11 cellular contexts compared by ENCODE assay signal in the genomic region with DNA sequence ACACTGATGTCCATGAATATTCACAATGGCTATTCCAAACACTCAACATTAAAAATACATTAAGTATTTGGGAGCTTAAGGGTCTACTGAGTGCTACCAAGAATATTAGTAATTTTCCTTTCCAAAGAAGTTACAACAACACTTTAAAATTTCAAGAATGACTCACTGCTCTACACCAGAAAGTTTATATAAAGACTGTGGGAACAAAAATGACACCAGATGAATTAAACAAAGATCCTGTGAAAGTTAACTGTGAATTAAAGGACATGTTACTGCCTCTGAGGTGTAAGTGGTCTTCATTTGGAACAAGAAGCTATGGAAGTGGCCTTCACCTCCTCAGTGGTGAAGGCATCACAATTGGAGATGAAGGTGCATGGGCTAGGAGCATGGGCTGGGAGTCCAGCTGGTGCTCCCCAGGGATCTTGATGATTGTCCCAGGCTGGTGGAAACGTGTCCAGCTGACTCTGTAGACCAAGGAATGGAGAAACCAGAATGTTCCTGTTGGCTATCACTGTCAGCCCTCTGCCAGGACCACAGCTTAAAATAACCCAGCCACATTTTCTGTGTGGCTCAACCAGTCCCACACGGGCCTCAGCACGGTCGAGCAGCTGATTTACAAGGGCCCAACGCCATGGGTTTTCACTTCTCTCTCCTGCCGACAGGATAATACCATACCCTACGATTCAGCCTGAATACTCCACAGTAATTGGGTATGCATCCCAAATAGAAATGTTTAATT. TPM values are rescaled to one million over a fixed set of nuclear protein-coding genes. Genes with fewer than 3 reads are reported as not detected.
DNase-seq lines count a peak whose midpoint lies in the region; ATAC-seq and TF ChIP-seq lines count a peak whose summit lies in the region.
"Had no signal": no experiment of that assay in that cellular context is flagged by ENCODE, and none has a peak within 500 bp of the region (broad histone marks: within the 10 kb centered on the region; RNA-seq: fewer than 3 reads in every experiment).

No MANE protein-coding gene starts in this region.

- no peaks in the 10 kb centered on the region for H3K27me3 ChIP-seq in mesenchymal stem cell (ENCODE audit: control insufficient read depth in 1 of 2, insufficient read depth in 1 of 2, low read length in 2 of 2)
- no peaks in the 10 kb centered on the region for H3K27me3 ChIP-seq in transverse colon

- H3K27ac ChIP-seq in mesenchymal stem cell (ENCODE audit: low read length, poor library complexity, severe bottlenecking), result peak overlapping the region; percentile 39
- peak overlapping the region; percentile 68 to 75 (median 73) for H3K27ac ChIP-seq in transverse colon

- H3K9me3 ChIP-seq in mesenchymal stem cell (ENCODE audit: control insufficient read depth, low read length), result no peaks in the 10 kb centered on the region
- no peaks in the 10 kb centered on the region for H3K9me3 ChIP-seq in transverse colon

- peak overlapping the region; percentile 14 for H3K27ac Mint-ChIP-seq in activated CD8-positive, alpha-beta T cell treated with anti-CD3 and anti-CD28 coated beads for 36 hours
- H3K27ac Mint-ChIP-seq in activated CD8-positive, alpha-beta T cell treated with anti-CD3 and anti-CD28 coated beads, Interleukin-2, amount 10 ng/mL, durations not matched to agents 7 days and 5 days, result no peak overlapping the region
- H3K27ac Mint-ChIP-seq in chondrocyte (ENCODE audit: unreplicated experiment), result peak overlapping the region; percentile 98
- H3K27ac Mint-ChIP-seq: activated naive CD4-positive, alpha-beta T cell treated with anti-CD3 and anti-CD28 coated beads, Interleukin-2, amount 50 U/mL, for 24 hours had no signal

- H3K14ac ChIP-seq in mesenchymal stem cell (ENCODE audit: low read length in 2 of 2), result peak overlapping the region in 1 of 2 experiments; percentile 35

- DNase-seq in activated CD8-positive, alpha-beta T cell treated with anti-CD3 and anti-CD28 coated beads for 36 hours, result no peak
- DNase-seq in activated CD8-positive, alpha-beta T cell treated with anti-CD3 and anti-CD28 coated beads, Interleukin-2, amount 10 ng/mL, durations not matched to agents 7 days and 5 days, result no peak
- no peak for DNase-seq in chondrocyte (ENCODE audit: low spot score)
- peak; percentile 91 for DNase-seq in mesenchymal stem cell
- peak; percentile 23 for DNase-seq in transverse colon
- DNase-seq in iPS-NIHi11 (ENCODE audit: low spot score), result no peak
- DNase-seq: GOT3, NCI-H510A had no signal

- H3K4me1 Mint-ChIP-seq in activated CD8-positive, alpha-beta T cell treated with anti-CD3 and anti-CD28 coated beads for 36 hours (ENCODE audit: low read depth), result peaks cover 27% of the 10 kb centered on the region
- H3K4me1 Mint-ChIP-seq in activated CD8-positive, alpha-beta T cell treated with anti-CD3 and anti-CD28 coated beads, Interleukin-2, amount 10 ng/mL, durations not matched to agents 7 days and 5 days (ENCODE audit: low read depth), result peaks cover 4% of the 10 kb centered on the region
- peaks cover 39% of the 10 kb centered on the region for H3K4me1 Mint-ChIP-seq in chondrocyte (ENCODE audit: low read depth)

- no peak overlapping the region for H2AK5ac ChIP-seq in mesenchymal stem cell (ENCODE audit: low read length, severe bottlenecking)

- peak overlapping the region in 1 of 2 experiments; percentile 69 for H2BK12ac ChIP-seq in mesenchymal stem cell (ENCODE audit: low read length in 2 of 2)

- intact Hi-C loops in activated CD8-positive, alpha-beta T cell treated with anti-CD3 and anti-CD28 coated beads for 36 hours (cut with micrococcal nuclease), result no loop called here
- intact Hi-C loops in transverse colon (cut with DNase I; ENCODE audit: low total_unique reads), result no loop called here

- H3K36me3 Mint-ChIP-seq in activated CD8-positive, alpha-beta T cell treated with anti-CD3 and anti-CD28 coated beads for 36 hours (ENCODE audit: low read depth), result peaks cover 42% of the 10 kb centered on the region
- H3K36me3 Mint-ChIP-seq in activated CD8-positive, alpha-beta T cell treated with anti-CD3 and anti-CD28 coated beads, Interleukin-2, amount 10 ng/mL, durations not matched to agents 7 days and 5 days (ENCODE audit: low read depth), result peaks cover 50% of the 10 kb centered on the region
- peaks cover 29% of the 10 kb centered on the region for H3K36me3 Mint-ChIP-seq in chondrocyte (ENCODE audit: low read depth)

- POLR2A ChIA-PET in activated CD8-positive, alpha-beta T cell treated with anti-CD3 and anti-CD28 coated beads for 36 hours (lab: Charles Lee), result interaction anchor here (0.9 to 1.0 kb wide), 2 partner anchors 27 to 39 kb away, joined by 3 to 4 read pairs; no protein-coding TSS in a partner anchor
- POLR2A ChIA-PET in activated CD8-positive, alpha-beta T cell treated with anti-CD3 and anti-CD28 coated beads, Interleukin-2, amount 10 ng/mL, durations not matched to agents 7 days and 5 days (lab: Charles Lee), result no interaction called here

- in situ Hi-C loops in transverse colon (cut with MboI; ENCODE audit: low pct_ligation_motif_present in 1 of 4, low pct_unique_long_range_greater_than_20kb in 1 of 4, low sequenced_read_pairs in 3 of 4), result no loop called here

- no peak overlapping the region for H2AFZ ChIP-seq in mesenchymal stem cell (ENCODE audit: low read depth, low read length)

- no peak overlapping the region for H2BK5ac ChIP-seq in mesenchymal stem cell (ENCODE audit: low read depth, low read length, poor library complexity, severe bottlenecking)

- no peak for TF ChIP-seq POLR2A in transverse colon (IDR thresholded peaks at IDR 0.05)

- H3K9ac ChIP-seq in mesenchymal stem cell (ENCODE audit: low read length), result peak overlapping the region; percentile 68

- no peak for ATAC-seq in activated CD8-positive, alpha-beta T cell treated with anti-CD3 and anti-CD28 coated beads for 36 hours
- no peak for ATAC-seq in activated CD8-positive, alpha-beta T cell treated with anti-CD3 and anti-CD28 coated beads, Interleukin-2, amount 10 ng/mL, durations not matched to agents 7 days and 5 days
- ATAC-seq in HG03342 (IDR thresholded peaks at IDR 0.05; ENCODE audit: unreplicated experiment) (no peak), GM18519 (IDR thresholded peaks at IDR 0.05; ENCODE audit: low FRiP score, unreplicated experiment) (no peak)

- H3K18ac ChIP-seq in mesenchymal stem cell (ENCODE audit: low read depth in 1 of 2, low read length in 2 of 2), result peak overlapping the region; percentile 42 to 52

- peak overlapping the region; percentile 12 for H4K8ac ChIP-seq in mesenchymal stem cell (ENCODE audit: low read length)

- no peak for TF ChIP-seq CTCF in activated CD8-positive, alpha-beta T cell treated with anti-CD3 and anti-CD28 coated beads for 36 hours (IDR thresholded peaks at IDR 0.05)
- TF ChIP-seq CTCF in chondrocyte (IDR thresholded peaks at IDR 0.05) (no peak), transverse colon (IDR thresholded peaks at IDR 0.05) (peak in 1 of 5 experiments; percentile 12)

- peaks cover 18 to 54% of the 10 kb centered on the region in 2 experiments for H3K36me3 ChIP-seq in mesenchymal stem cell (ENCODE audit: control insufficient read depth in 1 of 2, insufficient read depth in 2 of 2, low read depth in 1 of 2, low read length in 2 of 2)
- H3K36me3 ChIP-seq in transverse colon, result peaks cover 0 to 26% (median 6%) of the 10 kb centered on the region in 4 donors

- no peak overlapping the region for H2BK120ac ChIP-seq in mesenchymal stem cell (ENCODE audit: low read depth, low read length)

- H3K79me1 ChIP-seq in mesenchymal stem cell (replicated peaks; ENCODE audit: low read length, poor library complexity, severe bottlenecking), result peaks cover 40% of the 10 kb centered on the region

- peak overlapping the region in 1 of 2 experiments; percentile 57 for H3K4ac ChIP-seq in mesenchymal stem cell (ENCODE audit: low read depth in 1 of 2, low read length in 2 of 2)

- peak; percentile 12 for TF ChIP-seq EP300 in transverse colon (IDR thresholded peaks at IDR 0.05; ENCODE audit: low read depth)

- H3K4me3 ChIP-seq in mesenchymal stem cell (ENCODE audit: insufficient read depth in 1 of 2, low read depth in 1 of 2, low read length in 2 of 2) (peak overlapping the region in 1 of 2 experiments; percentile 38), transverse colon (no peak overlapping the region)

- no peak overlapping the region for H2BK15ac ChIP-seq in mesenchymal stem cell (ENCODE audit: low read depth, poor library complexity, severe bottlenecking)

- no peak overlapping the region for H3K23ac ChIP-seq in mesenchymal stem cell (ENCODE audit: low read length in 2 of 2)

- H4K91ac ChIP-seq in mesenchymal stem cell (ENCODE audit: low read length), result no peak overlapping the region

- CTCF ChIA-PET in activated CD8-positive, alpha-beta T cell treated with anti-CD3 and anti-CD28 coated beads for 36 hours (lab: Charles Lee), result interaction anchor here (1.4 kb wide), 1 partner anchor 64 kb away, joined by 3 read pairs; no protein-coding TSS in a partner anchor
- CTCF ChIA-PET in activated CD8-positive, alpha-beta T cell treated with anti-CD3 and anti-CD28 coated beads, Interleukin-2, amount 10 ng/mL, durations not matched to agents 7 days and 5 days (lab: Charles Lee), result interaction anchor here (1.2 kb wide), 1 partner anchor 18 kb away, joined by 3 read pairs; no protein-coding TSS in a partner anchor

- H3K9me3 Mint-ChIP-seq in activated CD8-positive, alpha-beta T cell treated with anti-CD3 and anti-CD28 coated beads for 36 hours, result no peaks in the 10 kb centered on the region
- no peaks in the 10 kb centered on the region for H3K9me3 Mint-ChIP-seq in activated CD8-positive, alpha-beta T cell treated with anti-CD3 and anti-CD28 coated beads, Interleukin-2, amount 10 ng/mL, durations not matched to agents 7 days and 5 days (ENCODE audit: insufficient read depth)
- no peaks in the 10 kb centered on the region for H3K9me3 Mint-ChIP-seq in chondrocyte (ENCODE audit: low read depth)
- H3K9me3 Mint-ChIP-seq: activated naive CD4-positive, alpha-beta T cell treated with anti-CD3 and anti-CD28 coated beads, Interleukin-2, amount 50 U/mL, for 24 hours had no signal

- no peaks in the 10 kb centered on the region for H3K27me3 Mint-ChIP-seq in activated CD8-positive, alpha-beta T cell treated with anti-CD3 and anti-CD28 coated beads for 36 hours
- no peaks in the 10 kb centered on the region for H3K27me3 Mint-ChIP-seq in activated CD8-positive, alpha-beta T cell treated with anti-CD3 and anti-CD28 coated beads, Interleukin-2, amount 10 ng/mL, durations not matched to agents 7 days and 5 days (ENCODE audit: low read depth)
- no peaks in the 10 kb centered on the region for H3K27me3 Mint-ChIP-seq in chondrocyte (ENCODE audit: low read depth)
- H3K27me3 Mint-ChIP-seq: activated naive CD4-positive, alpha-beta T cell treated with anti-CD3 and anti-CD28 coated beads, Interleukin-2, amount 50 U/mL, for 24 hours had no signal

- H3K4me3 Mint-ChIP-seq in activated CD8-positive, alpha-beta T cell treated with anti-CD3 and anti-CD28 coated beads for 36 hours, result no peak overlapping the region
- H3K4me3 Mint-ChIP-seq in activated CD8-positive, alpha-beta T cell treated with anti-CD3 and anti-CD28 coated beads, Interleukin-2, amount 10 ng/mL, durations not matched to agents 7 days and 5 days, result no peak overlapping the region
- peak overlapping the region; percentile 22 for H3K4me3 Mint-ChIP-seq in chondrocyte (ENCODE audit: unreplicated experiment)
- H3K4me3 Mint-ChIP-seq: activated naive CD4-positive, alpha-beta T cell treated with anti-CD3 and anti-CD28 coated beads, Interleukin-2, amount 50 U/mL, for 24 hours had no signal

- H3K4me1 ChIP-seq in mesenchymal stem cell (ENCODE audit: control insufficient read depth, insufficient read depth, low read depth, low read length) (peaks cover 4% of the 10 kb centered on the region), transverse colon (peaks cover 0 to 26% (median 15%) of the 10 kb centered on the region in 4 donors)

- no peak overlapping the region for H3K4me2 ChIP-seq in mesenchymal stem cell (ENCODE audit: low read length, poor library complexity, severe bottlenecking)

- 57% methylated on average over 5 of the region's 7 CpGs for WGBS in mesenchymal stem cell
- 52 to 63% methylated on average over 7 of the region's 7 CpGs for WGBS in transverse colon (ENCODE audit: low coverage in 1 of 2), 2 donors

RNA-seq across cellular contexts. Expression of a gene that starts 28.8 kb away (rescaled TPM):
- 10 to 100 TPM; 17.7 to 19.5 TPM for total RNA-seq in activated CD8-positive, alpha-beta T cell treated with anti-CD3 and anti-CD28 coated beads for 36 hours
- 10 to 100 TPM; 30.2 to 30.7 TPM for total RNA-seq in activated CD8-positive, alpha-beta T cell treated with anti-CD3 and anti-CD28 coated beads, Interleukin-2, amount 10 ng/mL, durations not matched to agents 7 days and 5 days
- 16.4 to 22.1 TPM (median 18.8 TPM) in 3 replicates for total RNA-seq in chondrocyte
- polyA plus RNA-seq in mesenchymal stem cell (2013, experiment 1 of 2), result 16.7 TPM
- 17.5 TPM for polyA plus RNA-seq in mesenchymal stem cell (2013, experiment 2 of 2)
- total RNA-seq in transverse colon, result 10 to 100 TPM; 10.7 to 22.1 (median 15.4) TPM

RNA-seq across cellular contexts. Expression of a gene that starts 28.9 kb away (rescaled TPM):
- 10 to 100 TPM; 17.4 to 17.7 TPM for total RNA-seq in activated CD8-positive, alpha-beta T cell treated with anti-CD3 and anti-CD28 coated beads for 36 hours
- total RNA-seq in activated CD8-positive, alpha-beta T cell treated with anti-CD3 and anti-CD28 coated beads, Interleukin-2, amount 10 ng/mL, durations not matched to agents 7 days and 5 days, result 10 to 100 TPM; 17.2 to 17.5 TPM
- total RNA-seq in chondrocyte, result 7.9 to 11.7 TPM (median 8.4 TPM) in 3 replicates
- 2.5 TPM for polyA plus RNA-seq in mesenchymal stem cell (2013, experiment 1 of 2)
- polyA plus RNA-seq in mesenchymal stem cell (2013, experiment 2 of 2), result 2.6 TPM
- total RNA-seq in transverse colon, result 1 to 10 TPM; 2.6 to 6.5 (median 3.2) TPM

RNA-seq across cellular contexts. Expression of a gene that starts 38.6 kb away (rescaled TPM):
- 10 to 100 TPM; 30.7 to 32.1 TPM for total RNA-seq in activated CD8-positive, alpha-beta T cell treated with anti-CD3 and anti-CD28 coated beads for 36 hours
- 10 to 100 TPM; 32.4 to 39.9 TPM for total RNA-seq in activated CD8-positive, alpha-beta T cell treated with anti-CD3 and anti-CD28 coated beads, Interleukin-2, amount 10 ng/mL, durations not matched to agents 7 days and 5 days
- total RNA-seq in chondrocyte, result 19.0 to 32.3 TPM (median 32.1 TPM) in 3 replicates
- polyA plus RNA-seq in mesenchymal stem cell (2013, experiment 1 of 2), result 8.3 TPM
- 9.0 TPM for polyA plus RNA-seq in mesenchymal stem cell (2013, experiment 2 of 2)
- 10 to 100 TPM in 3 of 4 donors, 1 to 10 TPM in 1; 4.5 to 22.5 (median 18.9) TPM for total RNA-seq in transverse colon

Comparison
In these comparisons a context has a peak if more than half of its experiments do, and no peak if none do; other contexts are left out.
1. DNase-seq: peak in mesenchymal stem cell (single experiment) and transverse colon (single experiment); none in activated CD8-positive, alpha-beta T cell treated with anti-CD3 and anti-CD28 coated beads for 36 hours (single experiment), activated CD8-positive, alpha-beta T cell treated with anti-CD3 and anti-CD28 coated beads, Interleukin-2, amount 10 ng/mL, durations not matched to agents 7 days and 5 days (single experiment), chondrocyte (single experiment) and iPS-NIHi11 (single experiment).